Comparison of ENCODE assay signal across 24 cellular contexts in the genomic region with DNA sequence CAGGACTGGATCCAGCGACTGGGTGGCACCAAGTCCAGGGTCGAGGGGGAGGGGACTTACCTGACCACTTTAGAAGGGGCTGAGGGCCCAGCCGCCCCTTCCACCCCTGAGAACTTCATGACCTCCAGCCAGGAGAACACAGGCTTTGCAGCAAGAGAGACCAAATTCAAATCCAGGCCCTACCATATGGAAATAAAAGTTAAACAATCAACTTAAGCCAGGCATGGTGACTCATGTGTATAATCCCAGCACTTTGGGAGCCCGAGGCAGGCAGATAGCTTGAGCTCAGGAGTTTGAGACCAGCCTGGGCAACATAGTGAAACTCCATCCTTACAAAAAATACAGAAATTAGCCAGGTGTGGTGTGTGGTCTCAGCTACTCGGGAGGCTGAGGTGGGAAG.
A peak's percentile ranks its signal among the peaks of the same experiment; 100 is the strongest.
DNase-seq lines count a peak whose midpoint lies in the region; ATAC-seq, FAIRE-seq and TF ChIP-seq lines count a peak whose summit lies in the region.
"Had no signal": no experiment of that assay in that cellular context is flagged by ENCODE, and none has a peak within 500 bp of the region (broad histone marks: within the 10 kb centered on the region; RNA-seq: fewer than 3 reads in every experiment).

No MANE protein-coding gene starts in this region.

- DNase-seq in ELR (ENCODE audit: low read depth) = peak; percentile 85
- no peak for DNase-seq in RWPE1 (ENCODE audit: low spot score)
- peak; percentile 28 for DNase-seq in endothelial cell of umbilical vein (ENCODE audit: low read depth, low spot score)
- DNase-seq in neuronal stem cell (ENCODE audit: low spot score) = no peak
- DNase-seq in NCI-H1048 (lab: John Stamatoyannopoulos, UW) = no peak
- DNase-seq in left lobe of liver (ENCODE audit: low spot score) = no peak
- DNase-seq: activated CD8-positive, alpha-beta T cell treated with anti-CD3 and anti-CD28 coated beads for 36 hours; activated naive CD8-positive, alpha-beta T cell treated with anti-CD3 and anti-CD28 coated beads for 36 hours; activated T-cell treated with anti-CD3 and anti-CD28 coated beads, Interleukin-2, amount 50 U/mL, for 48 hours; BE2C; Caco-2; dorsolateral prefrontal cortex; hypothalamus; NCI-H1694 treated with DMSO at 0.1 percent for 48 hours; NCI-H446 treated with DMSO at 0.1 percent for 48 hours; nephron progenitor cell; small intestine; stimulated activated CD4-positive, alpha-beta T cell treated with anti-CD3 and anti-CD28 coated beads, Interleukin-4, amount 100 ng/mL, for 24 hours; T-helper 1 cell had no signal

- H4K8ac ChIP-seq in neuronal stem cell (ENCODE audit: low read depth, low read length) = no peak overlapping the region

- no peak for FAIRE-seq in endothelial cell of umbilical vein (lab: Jason Lieb, UNC)
- FAIRE-seq: GM12891, small intestine had no signal

- H3K23ac ChIP-seq in neuronal stem cell (ENCODE audit: low read depth, low read length, poor library complexity) = peak overlapping the region; percentile 11

- H3K4me2 ChIP-seq in endothelial cell of umbilical vein (ENCODE audit: insufficient read depth, low read length) = no peak overlapping the region
- H3K4me2 ChIP-seq in neuronal stem cell (ENCODE audit: insufficient read depth, low read length, poor library complexity, severe bottlenecking) = no peak overlapping the region

- H3K9ac ChIP-seq in endothelial cell of umbilical vein (replicated peaks; ENCODE audit: extremely low read depth, insufficient read depth, low read length) (no peak overlapping the region), neuronal stem cell (ENCODE audit: low read depth, low read length, poor library complexity) (no peak overlapping the region)

- CTCF ChIA-PET in RWPE1 (lab: Yijun Ruan, JAX) (interaction anchor here (0.6 to 1.4 kb wide), 2 partner anchors 51 to 1240 kb away, joined by 4 to 6 read pairs; no protein-coding TSS in a partner anchor), endothelial cell of umbilical vein (lab: Charles Lee) (interaction anchor here (0.9 to 3.0 kb wide), 9 partner anchors 10 to 77 kb away, joined by 3 to 15 read pairs (median 4); a partner anchor contains a TSS)

- TF ChIP-seq CTCF in RWPE1 (conservative IDR thresholded peaks at IDR 0.05; ENCODE audit: low read depth) = no peak
- TF ChIP-seq CTCF in endothelial cell of umbilical vein (IDR thresholded peaks at IDR 0.05; ENCODE audit: extremely low read depth in 1 of 2, insufficient read depth in 1 of 2, low read depth in 1 of 2, low read length in 2 of 2) = no peak

- no peaks in the 10 kb centered on the region for H3K9me1 ChIP-seq in endothelial cell of umbilical vein (replicated peaks; ENCODE audit: control insufficient read depth, extremely low read depth, insufficient read depth, low read length)

- no peak overlapping the region for H3K4me3 ChIP-seq in endothelial cell of umbilical vein (replicated peaks in 1 of 3; ENCODE audit: insufficient read depth in 1 of 3, low read depth in 1 of 3, low read length in 3 of 3)
- no peak overlapping the region for H3K4me3 ChIP-seq in neuronal stem cell (ENCODE audit: low read length in 2 of 2)
- H3K4me3 ChIP-seq: dorsolateral prefrontal cortex, esophagus muscularis mucosa, vagina had no signal

- intact Hi-C loops in endothelial cell of umbilical vein (cut with micrococcal nuclease) = loop anchor here (5.0 kb wide), 1 partner anchor 36 kb away; no protein-coding TSS in a partner anchor

- H2AK5ac ChIP-seq in neuronal stem cell (ENCODE audit: low read depth, low read length) = peak overlapping the region; percentile 50

- WGBS in neuronal stem cell (ENCODE audit: extremely low coverage in 2 of 2, insufficient read length in 2 of 2, insufficient replicate concordance in 1 of 2), 2 donors = no CpG with 5 or more reads among the region's 5 CpGs

- no peak overlapping the region for H2BK120ac ChIP-seq in neuronal stem cell (ENCODE audit: low read depth, low read length)

- no peak overlapping the region for H2BK12ac ChIP-seq in neuronal stem cell (ENCODE audit: low read length)

- no peak overlapping the region for H2AFZ ChIP-seq in endothelial cell of umbilical vein (ENCODE audit: low read depth, low read length)
- H2AFZ ChIP-seq in neuronal stem cell (ENCODE audit: low read length) = no peak overlapping the region

- H3K4ac ChIP-seq in neuronal stem cell (ENCODE audit: low read length) = no peak overlapping the region

- H3K27me3 ChIP-seq in endothelial cell of umbilical vein (ENCODE audit: control insufficient read depth in 2 of 2, insufficient read depth in 2 of 2, low read length in 2 of 2) (no peaks in the 10 kb centered on the region), neuronal stem cell (ENCODE audit: control insufficient read depth in 3 of 3, insufficient read depth in 3 of 3, low read depth in 1 of 3, low read length in 3 of 3) (no peaks in the 10 kb centered on the region)
- H3K27me3 ChIP-seq: BE2C, esophagus muscularis mucosa, vagina had no signal

- no peaks in the 10 kb centered on the region for H3K9me3 ChIP-seq in endothelial cell of umbilical vein (replicated peaks; ENCODE audit: control insufficient read depth, insufficient read depth, low read length)
- no peaks in the 10 kb centered on the region for H3K9me3 ChIP-seq in neuronal stem cell (replicated peaks in 1 of 2; ENCODE audit: control insufficient read depth in 2 of 2, insufficient read depth in 1 of 2, low read depth in 1 of 2, low read length in 2 of 2)
- H3K9me3 ChIP-seq: BE2C, Caco-2, esophagus muscularis mucosa, vagina had no signal

- H3K18ac ChIP-seq in neuronal stem cell (ENCODE audit: low read length) = peak overlapping the region; percentile 12

- no peaks in the 10 kb centered on the region for H4K20me1 ChIP-seq in endothelial cell of umbilical vein (replicated peaks; ENCODE audit: control insufficient read depth, extremely low read depth, insufficient read depth, low read length)

- peaks cover 27% of the 10 kb centered on the region for H3K79me2 ChIP-seq in endothelial cell of umbilical vein (ENCODE audit: control insufficient read depth, insufficient read depth, low read length)

- peak overlapping the region; percentile 43 for H3K14ac ChIP-seq in neuronal stem cell (ENCODE audit: low read length)

- no peaks in the 10 kb centered on the region for H3K79me1 ChIP-seq in neuronal stem cell (ENCODE audit: low read depth, low read length)

- H3K4me1 ChIP-seq in endothelial cell of umbilical vein (ENCODE audit: control insufficient read depth, extremely low read depth, insufficient read depth, low read length) = peaks cover 73% of the 10 kb centered on the region
- peaks cover 29 to 55% of the 10 kb centered on the region in 2 donors for H3K4me1 ChIP-seq in neuronal stem cell (ENCODE audit: control insufficient read depth in 2 of 2, insufficient read depth in 1 of 2, low read depth in 1 of 2, low read length in 2 of 2)
- H3K4me1 ChIP-seq: Caco-2 had no signal

- H3K36me3 ChIP-seq in endothelial cell of umbilical vein (ENCODE audit: control insufficient read depth in 2 of 2, extremely low read depth in 1 of 2, insufficient read depth in 2 of 2, low read length in 2 of 2) (no peaks in the 10 kb centered on the region), neuronal stem cell (replicated peaks in 1 of 2; ENCODE audit: control insufficient read depth in 2 of 2, insufficient read depth in 2 of 2, low read length in 2 of 2) (no peaks in the 10 kb centered on the region)
- H3K36me3 ChIP-seq: BE2C, esophagus muscularis mucosa, vagina had no signal

- POLR2A ChIA-PET in RWPE1 (lab: Yijun Ruan, JAX; ENCODE audit: low non-redundant PET) (no interaction called here), endothelial cell of umbilical vein (lab: Charles Lee) (no interaction called here)

- no peak overlapping the region for H4K91ac ChIP-seq in neuronal stem cell (ENCODE audit: low read depth, low read length, poor library complexity)

- ATAC-seq in HG03135 (IDR thresholded peaks at IDR 0.05; ENCODE audit: unreplicated experiment) = no peak
- ATAC-seq in left lobe of liver = no peak
- ATAC-seq: activated CD8-positive, alpha-beta T cell treated with anti-CD3 and anti-CD28 coated beads for 36 hours; Right ventricle myocardium inferior had no signal

- dilution Hi-C loops in endothelial cell of umbilical vein (cut with MboI; ENCODE audit: extremely low pct_ligation_motif_present, low sequenced_read_pairs) = no loop called here

- BruUV-seq in endothelial cell of umbilical vein (replicated peaks; lab: Mats Ljungman, UMichigan) = no TSS peak

- H3K27ac ChIP-seq in RWPE1 = peak overlapping the region; percentile 76
- peak overlapping the region; percentile 57 for H3K27ac ChIP-seq in endothelial cell of umbilical vein (ENCODE audit: insufficient read depth, low read depth, low read length)
- H3K27ac ChIP-seq in neuronal stem cell (replicated peaks; ENCODE audit: low read length) = no peak overlapping the region
- H3K27ac ChIP-seq: dorsolateral prefrontal cortex, esophagus muscularis mucosa, vagina had no signal

- TF ChIP-seq POLR2A in endothelial cell of umbilical vein (IDR thresholded peaks at IDR 0.05; ENCODE audit: low read depth, low read length) = no peak

- no peak overlapping the region for H2BK15ac ChIP-seq in neuronal stem cell (ENCODE audit: low read length)

- no peak overlapping the region for H2BK5ac ChIP-seq in neuronal stem cell (ENCODE audit: low read length)

TF ChIP-seq in endothelial cell of umbilical vein, 7 proteins besides CTCF, POLR2A, EP300 and RAD21:
- TF ChIP-seq FOS (IDR thresholded peaks at IDR 0.05; ENCODE audit: borderline replicate concordance, insufficient read depth, low read length) (peak; percentile 44), EZH2 (IDR thresholded peaks at IDR 0.05; ENCODE audit: borderline replicate concordance, low read depth, low read length, severe bottlenecking) (no peak), GATA2 (IDR thresholded peaks at IDR 0.05; ENCODE audit: insufficient read depth, insufficient read length, low read depth, low read length) (no peak), POLR2AphosphoS5 (IDR thresholded peaks at IDR 0.05; ENCODE audit: insufficient read depth, low read depth, low read length) (no peak), JUN (IDR thresholded peaks at IDR 0.05; ENCODE audit: borderline replicate concordance, insufficient read depth, insufficient read length, low read depth) (peak; percentile 21), MYC (IDR thresholded peaks at IDR 0.05; ENCODE audit: low read depth, low read length) (no peak)
- TF ChIP-seq, protein P1, sequence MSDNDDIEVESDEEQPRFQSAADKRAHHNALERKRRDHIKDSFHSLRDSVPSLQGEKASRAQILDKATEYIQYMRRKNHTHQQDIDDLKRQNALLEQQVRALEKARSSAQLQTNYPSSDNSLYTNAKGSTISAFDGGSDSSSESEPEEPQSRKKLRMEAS (IDR thresholded peaks at IDR 0.05; ENCODE audit: insufficient read depth, insufficient read length) = no peak

Comparison
In these comparisons a context has a peak if more than half of its experiments do, and no peak if none do; other contexts are left out.
1. DNase-seq: peak in ELR (single experiment) and endothelial cell of umbilical vein (single experiment); none in RWPE1 (single experiment), neuronal stem cell (single experiment), NCI-H1048 (single experiment) and left lobe of liver (single experiment).